23 cellular contexts compared by ENCODE assay signal in the genomic region with DNA sequence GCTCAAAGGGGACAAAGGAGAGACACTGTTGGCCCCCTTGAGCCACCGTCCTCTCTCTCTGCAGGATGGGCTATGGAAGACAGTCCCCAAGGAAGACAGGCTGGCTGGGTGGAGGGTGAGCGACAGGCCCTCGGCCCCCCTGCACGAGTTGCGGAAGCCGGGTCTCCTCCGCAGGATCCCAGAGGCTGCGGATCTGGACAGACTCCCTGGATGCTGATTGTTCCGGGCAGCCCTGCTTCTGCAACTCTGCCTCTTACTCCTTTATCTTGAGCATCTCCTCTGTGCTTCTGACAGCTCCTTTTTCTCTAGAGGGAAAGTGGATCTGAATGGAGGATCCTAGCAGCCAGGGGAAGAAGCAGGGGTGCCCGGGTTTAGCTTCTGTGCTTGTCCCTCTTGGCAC.
"Had no signal": no experiment of that assay in that cellular context is flagged by ENCODE, and none has a peak within 500 bp of the region (broad histone marks: within the 10 kb centered on the region; RNA-seq: fewer than 3 reads in every experiment).

No MANE protein-coding gene starts in this region.

- H3K9me3 ChIP-seq: adrenal gland, ascending aorta, gastroesophageal sphincter, heart left ventricle, right lobe of liver, testis, uterus had no signal

- DNase-seq: activated CD4-positive, alpha-beta T cell treated with anti-CD3 and anti-CD28 coated beads for 1 hour; activated CD4-positive, alpha-beta T cell treated with anti-CD3 and anti-CD28 coated beads, Interleukin-2, amount 50 U/mL, for 1 hour; activated CD8-positive, alpha-beta T cell treated with anti-CD3 and anti-CD28 coated beads, Interleukin-2, amount 10 ng/mL, durations not matched to agents 7 days and 5 days; adrenal gland; cerebellar nuclear complex; heart left ventricle; islet precursor cell; left cardiac atrium; posterior cingulate gyrus; small intestine; stimulated activated CD4-positive, alpha-beta T cell treated with anti-CD3 and anti-CD28 coated beads, Interleukin-2, amount 100 ng/mL, for 24 hours; stimulated activated naive CD8-positive, alpha-beta T cell treated with anti-CD3 and anti-CD28 coated beads, Interleukin-15, amount 100 ng/mL, for 72 hours; testis; trophoblast cell; uterus had no signal

- H3K36me3 Mint-ChIP-seq: activated naive CD4-positive, alpha-beta T cell treated with anti-CD3 and anti-CD28 coated beads, Interleukin-2, amount 50 U/mL, for 72 hours; natural killer cell treated with Interleukin-12 subunit alpha and Interleukin-12 subunit beta and Interleukin-15 and Interleukin-18, amount 100 ng/mL, for 72 hours; stimulated activated effector memory CD8-positive, alpha-beta T cell treated with anti-CD3 and anti-CD28 coated beads, Interleukin-12 subunit alpha, Interleukin-12 subunit beta, amount 100 ng/mL, for 72 hours had no signal

- H3K27ac ChIP-seq: adrenal gland, ascending aorta, coronary artery, gastroesophageal sphincter, heart left ventricle, right lobe of liver, testis, uterus had no signal

- H3K4me3 ChIP-seq: adrenal gland, ascending aorta, coronary artery, gastroesophageal sphincter, heart left ventricle, right lobe of liver, testis, uterus had no signal

- H3K36me3 ChIP-seq: adrenal gland, ascending aorta, gastroesophageal sphincter, heart left ventricle, right lobe of liver, uterus had no signal

- H3K9me3 Mint-ChIP-seq: activated naive CD4-positive, alpha-beta T cell treated with anti-CD3 and anti-CD28 coated beads, Interleukin-2, amount 50 U/mL, for 72 hours; activated T-helper 1 cell treated with anti-CD3 and anti-CD28 coated beads, Interleukin-12 subunit alpha, Interleukin-12 subunit beta, Interleukin-2, Interleukin-4 antibody, amounts not matched to agents 30 ng/mL and 10 ng/mL and 1 ng/mL, durations not matched to agents 14 hours and 24 hours and 36 hours; natural killer cell treated with Interleukin-12 subunit alpha and Interleukin-12 subunit beta and Interleukin-15 and Interleukin-18, amount 100 ng/mL, for 72 hours; stimulated activated effector memory CD8-positive, alpha-beta T cell treated with anti-CD3 and anti-CD28 coated beads, Interleukin-12 subunit alpha, Interleukin-12 subunit beta, amount 100 ng/mL, for 72 hours; stimulated activated naive CD8-positive, alpha-beta T cell treated with anti-CD3 and anti-CD28 coated beads, Interleukin-15, amount 100 ng/mL, for 72 hours had no signal

- ATAC-seq: activated CD8-positive, alpha-beta T cell treated with anti-CD3 and anti-CD28 coated beads, Interleukin-2, amount 10 ng/mL, durations not matched to agents 7 days and 5 days; activated naive CD4-positive, alpha-beta T cell treated with anti-CD3 and anti-CD28 coated beads, Interleukin-2, amount 50 U/mL, for 72 hours; gastroesophageal sphincter; stimulated activated effector memory CD8-positive, alpha-beta T cell treated with anti-CD3 and anti-CD28 coated beads, Interleukin-12 subunit alpha, Interleukin-12 subunit beta, amount 100 ng/mL, for 72 hours; stimulated activated naive CD8-positive, alpha-beta T cell treated with anti-CD3 and anti-CD28 coated beads, Interleukin-15, amount 100 ng/mL, for 72 hours had no signal

- H3K4me3 Mint-ChIP-seq: activated CD8-positive, alpha-beta T cell treated with anti-CD3 and anti-CD28 coated beads, Interleukin-2, amount 10 ng/mL, durations not matched to agents 7 days and 5 days; activated T-helper 1 cell treated with anti-CD3 and anti-CD28 coated beads, Interleukin-12 subunit alpha, Interleukin-12 subunit beta, Interleukin-2, Interleukin-4 antibody, amounts not matched to agents 30 ng/mL and 10 ng/mL and 1 ng/mL, durations not matched to agents 14 hours and 24 hours and 36 hours; natural killer cell treated with Interleukin-12 subunit alpha and Interleukin-12 subunit beta and Interleukin-15 and Interleukin-18, amount 100 ng/mL, for 72 hours; stimulated activated effector memory CD8-positive, alpha-beta T cell treated with anti-CD3 and anti-CD28 coated beads, Interleukin-12 subunit alpha, Interleukin-12 subunit beta, amount 100 ng/mL, for 72 hours; stimulated activated naive CD8-positive, alpha-beta T cell treated with anti-CD3 and anti-CD28 coated beads, Interleukin-15, amount 100 ng/mL, for 72 hours had no signal

- H3K4me1 Mint-ChIP-seq: stimulated activated effector memory CD8-positive, alpha-beta T cell treated with anti-CD3 and anti-CD28 coated beads, Interleukin-12 subunit alpha, Interleukin-12 subunit beta, amount 100 ng/mL, for 72 hours; stimulated activated naive CD8-positive, alpha-beta T cell treated with anti-CD3 and anti-CD28 coated beads, Interleukin-15, amount 100 ng/mL, for 72 hours had no signal

- H3K27ac Mint-ChIP-seq: activated CD8-positive, alpha-beta T cell treated with anti-CD3 and anti-CD28 coated beads, Interleukin-2, amount 10 ng/mL, durations not matched to agents 7 days and 5 days; activated naive CD4-positive, alpha-beta T cell treated with anti-CD3 and anti-CD28 coated beads, Interleukin-2, amount 50 U/mL, for 72 hours; activated T-helper 1 cell treated with anti-CD3 and anti-CD28 coated beads, Interleukin-12 subunit alpha, Interleukin-12 subunit beta, Interleukin-2, Interleukin-4 antibody, amounts not matched to agents 30 ng/mL and 10 ng/mL and 1 ng/mL, durations not matched to agents 14 hours and 24 hours and 36 hours; natural killer cell treated with Interleukin-12 subunit alpha and Interleukin-12 subunit beta and Interleukin-15 and Interleukin-18, amount 100 ng/mL, for 72 hours; stimulated activated effector memory CD8-positive, alpha-beta T cell treated with anti-CD3 and anti-CD28 coated beads, Interleukin-12 subunit alpha, Interleukin-12 subunit beta, amount 100 ng/mL, for 72 hours; stimulated activated naive CD8-positive, alpha-beta T cell treated with anti-CD3 and anti-CD28 coated beads, Interleukin-15, amount 100 ng/mL, for 72 hours had no signal

- H3K27me3 ChIP-seq: adrenal gland, ascending aorta, right lobe of liver, testis, uterus had no signal

- H3K4me1 ChIP-seq: adrenal gland, ascending aorta, gastroesophageal sphincter, heart left ventricle, right lobe of liver, testis, uterus had no signal
